ENCODE assay signal across 8 cellular contexts in the genomic region with DNA sequence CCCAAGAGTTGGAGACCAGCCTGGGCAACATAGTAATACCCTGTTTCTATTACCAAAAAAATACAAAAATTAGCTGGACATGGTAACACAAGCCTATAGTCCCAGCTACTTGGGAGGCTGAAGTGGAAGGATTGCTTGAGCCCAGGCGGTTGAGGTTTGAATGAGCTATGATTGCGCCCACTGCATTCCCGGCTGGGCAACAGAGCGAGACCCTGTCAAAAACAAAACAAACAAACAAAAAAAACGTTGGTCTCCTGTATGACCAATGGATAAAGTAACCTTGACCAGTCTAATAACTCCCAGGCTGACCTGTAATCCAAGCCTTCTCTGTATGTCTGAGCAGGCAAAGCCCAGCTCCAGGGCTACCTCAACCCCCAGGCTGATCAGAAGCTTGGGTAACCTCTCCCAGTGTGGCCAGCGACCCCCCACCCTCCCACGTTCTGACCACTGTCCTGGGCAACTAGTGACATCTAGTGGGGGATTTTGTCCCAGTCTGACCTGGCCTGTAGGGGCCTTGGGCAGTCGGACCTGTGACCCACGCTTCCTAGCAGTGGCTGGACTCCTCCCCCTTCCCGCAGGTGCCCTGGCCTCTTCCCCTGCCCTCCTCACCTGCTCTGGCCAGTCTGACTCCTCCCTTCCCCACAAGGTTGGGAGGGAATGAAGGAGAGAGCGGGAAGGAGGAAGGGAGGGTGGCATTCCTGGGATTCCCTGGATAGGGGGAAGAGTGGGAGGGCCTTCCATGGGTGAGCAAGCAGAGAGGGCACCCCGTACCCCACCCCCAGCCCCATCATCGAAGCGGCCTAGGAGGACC. TPM values are rescaled to one million over a fixed set of nuclear protein-coding genes. Genes with fewer than 3 reads are reported as not detected.
DNase-seq lines count a peak whose midpoint lies in the region; ATAC-seq and TF ChIP-seq lines count a peak whose summit lies in the region.

No MANE protein-coding gene starts in this region.

- DNase-seq in RKO (ENCODE audit: low spot score), result peak; percentile 29
- DNase-seq in fibroblast of peridontal ligament (ENCODE audit: extremely low read depth), result peak; percentile 18
- DNase-seq in osteocyte (ENCODE audit: extremely low spot score, unreplicated experiment), result no peak
- DNase-seq in mucosa of gallbladder (ENCODE audit: low spot score), result no peak
- no peak for DNase-seq in GF-D8 (lab: John Stamatoyannopoulos, UW)

- H3K27me3 Mint-ChIP-seq in osteocyte (ENCODE audit: unreplicated experiment), result peaks cover 18% of the 10 kb centered on the region

- H3K4me3 Mint-ChIP-seq in osteocyte (ENCODE audit: unreplicated experiment), result peak overlapping the region; percentile 53

- peak overlapping the region; percentile 51 for H3K27ac Mint-ChIP-seq in osteocyte (ENCODE audit: unreplicated experiment)

- H3K36me3 Mint-ChIP-seq in osteocyte (ENCODE audit: unreplicated experiment), result no peaks in the 10 kb centered on the region

- no peak for ATAC-seq in HG02885 (IDR thresholded peaks at IDR 0.05; ENCODE audit: poor library complexity, unreplicated experiment)
- ATAC-seq in GM21737 (IDR thresholded peaks at IDR 0.05; ENCODE audit: unreplicated experiment), result no peak

- no peaks in the 10 kb centered on the region for H3K9me3 Mint-ChIP-seq in osteocyte (ENCODE audit: unreplicated experiment)

- H3K4me3 ChIP-seq in GM12875 (ENCODE audit: low read depth, low read length), result no peak overlapping the region

- TF ChIP-seq CTCF in GM12875 (IDR thresholded peaks at IDR 0.05; ENCODE audit: borderline replicate concordance, insufficient read depth, low read depth, low read length), result 0 out of 2 replicates have a peak, but pooled peaks have one; percentile 27
- peak; percentile 61 for TF ChIP-seq CTCF in osteocyte (IDR thresholded peaks at IDR 0.05)

- H3K4me1 Mint-ChIP-seq in osteocyte (ENCODE audit: unreplicated experiment), result peaks cover 29% of the 10 kb centered on the region

RNA-seq across cellular contexts. Expression of a gene that starts 1.0 kb away (rescaled TPM):
- 8.8 and 9.9 TPM in 2 replicates for total RNA-seq in osteocyte
- 75.9 TPM for total RNA-seq in mucosa of gallbladder

RNA-seq across cellular contexts. Expression of a gene that starts 30.2 kb away (rescaled TPM):
- not detected in 2 replicates for total RNA-seq in osteocyte
- total RNA-seq in mucosa of gallbladder, result 47.4 TPM

RNA-seq across cellular contexts. Expression of a gene that starts 38.2 kb away (rescaled TPM):
- total RNA-seq in osteocyte (117 TPM in 2 replicates), mucosa of gallbladder (331 TPM)

RNA-seq across cellular contexts. Expression of a gene that starts 59.3 kb away (rescaled TPM):
- total RNA-seq in osteocyte, result 12.7 and 15.3 TPM in 2 replicates
- total RNA-seq in mucosa of gallbladder, result 44.3 TPM

Comparison
In these comparisons a context has a peak if more than half of its experiments do, and no peak if none do; other contexts are left out.
1. DNase-seq: peak in RKO (single experiment) and fibroblast of peridontal ligament (single experiment); none in osteocyte (single experiment), mucosa of gallbladder (single experiment) and GF-D8 (single experiment).
2. RNA of a gene that starts 30.2 kb away (total RNA-seq): 47.4 TPM in mucosa of gallbladder (single experiment); not detected in osteocyte; every median in the first group is over 10 times any median in the second.